In genomic region chr18:54802178-54802577, GRCh38 we compare ENCODE assay signal across 2 cellular contexts.
A peak's percentile ranks its signal among the peaks of the same experiment; 100 is the strongest.
TF ChIP-seq lines count a peak whose summit lies in the region.

No MANE protein-coding gene starts in this region.

TF ChIP-seq in A549, 52 proteins besides CTCF, POLR2A, EP300 and RAD21 (continued from another document):
- TF ChIP-seq HMGXB4 (CRISPR knock-in tag; IDR thresholded peaks at IDR 0.05; ENCODE audit: borderline replicate concordance) (no peak), ELK1 (IDR thresholded peaks at IDR 0.05; ENCODE audit: low read depth, low read length) (no peak), HOXB13 (CRISPR knock-in tag; IDR thresholded peaks at IDR 0.05; ENCODE audit: low read depth) (no peak), ZNF302 (CRISPR knock-in tag; IDR thresholded peaks at IDR 0.05) (no peak), EHF (CRISPR knock-in tag; IDR thresholded peaks at IDR 0.05) (no peak), BHLHE40 (IDR thresholded peaks at IDR 0.05; ENCODE audit: low read depth, low read length) (no peak), ZSCAN20 (CRISPR knock-in tag; IDR thresholded peaks at IDR 0.05) (no peak), RNF2 (IDR thresholded peaks at IDR 0.05; ENCODE audit: borderline replicate concordance, low read depth) (no peak), ZFP36 (IDR thresholded peaks at IDR 0.05; ENCODE audit: borderline replicate concordance, partially characterized antibody) (no peak), EHMT2 (IDR thresholded peaks at IDR 0.05; ENCODE audit: low read depth) (no peak), NPAS2 (CRISPR knock-in tag; IDR thresholded peaks at IDR 0.05; ENCODE audit: borderline replicate concordance) (no peak), TP53 (CRISPR knock-in tag; IDR thresholded peaks at IDR 0.05) (no peak), NFE2L2 (conservative IDR thresholded peaks at IDR 0.05; ENCODE audit: low read length) (no peak), POLR2AphosphoS2 (conservative IDR thresholded peaks at IDR 0.05; ENCODE audit: low read length) (no peak)

TF ChIP-seq in liver, 16 proteins besides CTCF, POLR2A, EP300 and RAD21 (continued from another document):
- TF ChIP-seq EGR1 (IDR thresholded peaks at IDR 0.05; ENCODE audit: low read depth in 2 of 2) (no peak), HNF4G (IDR thresholded peaks at IDR 0.05) (peak; percentile 67), HNF4A (conservative IDR thresholded peaks at IDR 0.05) (peak; percentile 84 to 91), SP1 (IDR thresholded peaks at IDR 0.05) (peak; percentile 84), FOXA2 (IDR thresholded peaks at IDR 0.05) (no peak)
- TF ChIP-seq, protein P1, sequence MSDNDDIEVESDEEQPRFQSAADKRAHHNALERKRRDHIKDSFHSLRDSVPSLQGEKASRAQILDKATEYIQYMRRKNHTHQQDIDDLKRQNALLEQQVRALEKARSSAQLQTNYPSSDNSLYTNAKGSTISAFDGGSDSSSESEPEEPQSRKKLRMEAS (IDR thresholded peaks at IDR 0.05) = no peak
- TF ChIP-seq, protein P2, sequence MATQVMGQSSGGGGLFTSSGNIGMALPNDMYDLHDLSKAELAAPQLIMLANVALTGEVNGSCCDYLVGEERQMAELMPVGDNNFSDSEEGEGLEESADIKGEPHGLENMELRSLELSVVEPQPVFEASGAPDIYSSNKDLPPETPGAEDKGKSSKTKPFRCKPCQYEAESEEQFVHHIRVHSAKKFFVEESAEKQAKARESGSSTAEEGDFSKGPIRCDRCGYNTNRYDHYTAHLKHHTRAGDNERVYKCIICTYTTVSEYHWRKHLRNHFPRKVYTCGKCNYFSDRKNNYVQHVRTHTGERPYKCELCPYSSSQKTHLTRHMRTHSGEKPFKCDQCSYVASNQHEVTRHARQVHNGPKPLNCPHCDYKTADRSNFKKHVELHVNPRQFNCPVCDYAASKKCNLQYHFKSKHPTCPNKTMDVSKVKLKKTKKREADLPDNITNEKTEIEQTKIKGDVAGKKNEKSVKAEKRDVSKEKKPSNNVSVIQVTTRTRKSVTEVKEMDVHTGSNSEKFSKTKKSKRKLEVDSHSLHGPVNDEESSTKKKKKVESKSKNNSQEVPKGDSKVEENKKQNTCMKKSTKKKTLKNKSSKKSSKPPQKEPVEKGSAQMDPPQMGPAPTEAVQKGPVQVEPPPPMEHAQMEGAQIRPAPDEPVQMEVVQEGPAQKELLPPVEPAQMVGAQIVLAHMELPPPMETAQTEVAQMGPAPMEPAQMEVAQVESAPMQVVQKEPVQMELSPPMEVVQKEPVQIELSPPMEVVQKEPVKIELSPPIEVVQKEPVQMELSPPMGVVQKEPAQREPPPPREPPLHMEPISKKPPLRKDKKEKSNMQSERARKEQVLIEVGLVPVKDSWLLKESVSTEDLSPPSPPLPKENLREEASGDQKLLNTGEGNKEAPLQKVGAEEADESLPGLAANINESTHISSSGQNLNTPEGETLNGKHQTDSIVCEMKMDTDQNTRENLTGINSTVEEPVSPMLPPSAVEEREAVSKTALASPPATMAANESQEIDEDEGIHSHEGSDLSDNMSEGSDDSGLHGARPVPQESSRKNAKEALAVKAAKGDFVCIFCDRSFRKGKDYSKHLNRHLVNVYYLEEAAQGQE (IDR thresholded peaks at IDR 0.05) = no peak
